ENCODE assay signal across 1 cellular context in the genomic region with DNA sequence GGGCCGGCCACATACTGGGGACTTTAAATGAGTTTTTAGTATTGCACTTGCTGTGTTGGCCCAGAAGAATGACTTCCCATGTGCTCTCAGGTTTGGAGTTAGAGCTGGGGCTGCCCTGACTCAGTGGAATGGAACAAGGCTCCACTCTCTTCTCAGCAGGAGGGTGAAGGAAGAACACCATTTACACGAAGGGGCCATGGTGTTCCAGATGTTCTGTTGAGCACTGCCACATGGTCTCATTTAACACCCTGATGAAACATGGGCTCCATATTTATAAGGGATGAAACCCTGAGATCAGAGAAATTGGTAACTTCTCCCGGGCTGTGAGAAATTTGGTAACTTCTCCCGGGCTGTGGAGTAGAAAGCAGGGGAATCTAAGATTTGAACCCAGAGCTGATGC.
TF ChIP-seq lines count a peak whose summit lies in the region.

No MANE protein-coding gene starts in this region.

TF ChIP-seq in GM23338, 12 proteins besides CTCF, POLR2A, EP300 and RAD21 (continued from another document):
- TF ChIP-seq, protein P1, sequence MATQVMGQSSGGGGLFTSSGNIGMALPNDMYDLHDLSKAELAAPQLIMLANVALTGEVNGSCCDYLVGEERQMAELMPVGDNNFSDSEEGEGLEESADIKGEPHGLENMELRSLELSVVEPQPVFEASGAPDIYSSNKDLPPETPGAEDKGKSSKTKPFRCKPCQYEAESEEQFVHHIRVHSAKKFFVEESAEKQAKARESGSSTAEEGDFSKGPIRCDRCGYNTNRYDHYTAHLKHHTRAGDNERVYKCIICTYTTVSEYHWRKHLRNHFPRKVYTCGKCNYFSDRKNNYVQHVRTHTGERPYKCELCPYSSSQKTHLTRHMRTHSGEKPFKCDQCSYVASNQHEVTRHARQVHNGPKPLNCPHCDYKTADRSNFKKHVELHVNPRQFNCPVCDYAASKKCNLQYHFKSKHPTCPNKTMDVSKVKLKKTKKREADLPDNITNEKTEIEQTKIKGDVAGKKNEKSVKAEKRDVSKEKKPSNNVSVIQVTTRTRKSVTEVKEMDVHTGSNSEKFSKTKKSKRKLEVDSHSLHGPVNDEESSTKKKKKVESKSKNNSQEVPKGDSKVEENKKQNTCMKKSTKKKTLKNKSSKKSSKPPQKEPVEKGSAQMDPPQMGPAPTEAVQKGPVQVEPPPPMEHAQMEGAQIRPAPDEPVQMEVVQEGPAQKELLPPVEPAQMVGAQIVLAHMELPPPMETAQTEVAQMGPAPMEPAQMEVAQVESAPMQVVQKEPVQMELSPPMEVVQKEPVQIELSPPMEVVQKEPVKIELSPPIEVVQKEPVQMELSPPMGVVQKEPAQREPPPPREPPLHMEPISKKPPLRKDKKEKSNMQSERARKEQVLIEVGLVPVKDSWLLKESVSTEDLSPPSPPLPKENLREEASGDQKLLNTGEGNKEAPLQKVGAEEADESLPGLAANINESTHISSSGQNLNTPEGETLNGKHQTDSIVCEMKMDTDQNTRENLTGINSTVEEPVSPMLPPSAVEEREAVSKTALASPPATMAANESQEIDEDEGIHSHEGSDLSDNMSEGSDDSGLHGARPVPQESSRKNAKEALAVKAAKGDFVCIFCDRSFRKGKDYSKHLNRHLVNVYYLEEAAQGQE (IDR thresholded peaks at IDR 0.05; ENCODE audit: unreplicated experiment), result no peak
- TF ChIP-seq ZNF114 (CRISPR knock-in tag; IDR thresholded peaks at IDR 0.05), result no peak
